19 cellular contexts compared by ENCODE assay signal in genomic region chr22:50670513-50670912, GRCh38. TPM values are rescaled to one million over a fixed set of nuclear protein-coding genes. Genes with fewer than 3 reads are reported as not detected.
DNase-seq lines count a peak whose midpoint lies in the region; ATAC-seq and TF ChIP-seq lines count a peak whose summit lies in the region.
"Had no signal": no experiment of that assay in that cellular context is flagged by ENCODE, and none has a peak within 500 bp of the region (broad histone marks: within the 10 kb centered on the region; RNA-seq: fewer than 3 reads in every experiment).

No MANE protein-coding gene starts in this region.

- TF ChIP-seq POLR2A in upper lobe of left lung (IDR thresholded peaks at IDR 0.05): no peak

- TF ChIP-seq CTCF in nephron (IDR thresholded peaks at IDR 0.05; ENCODE audit: unreplicated experiment in 3 of 3) (no peak), upper lobe of left lung (IDR thresholded peaks at IDR 0.05) (no peak)

- peaks cover 10% of the 10 kb centered on the region for H3K4me1 Mint-ChIP-seq in nephron

- H3K4me3 Mint-ChIP-seq in nephron: peak overlapping the region; percentile 25 to 67 (median 48)
- H3K4me3 Mint-ChIP-seq: WTC11 had no signal

- no peak overlapping the region for H3K4me3 ChIP-seq in upper lobe of left lung
- H3K4me3 ChIP-seq: A549, sigmoid colon, tibial artery had no signal

- no peak for ATAC-seq in upper lobe of left lung (ENCODE audit: low FRiP score in 2 of 2)
- ATAC-seq in left lobe of liver: no peak
- ATAC-seq in HG02623 (IDR thresholded peaks at IDR 0.05; ENCODE audit: unreplicated experiment): no peak
- ATAC-seq: WTC11 had no signal

- WGBS in upper lobe of left lung, 2 donors: 42 to 55% methylated on average over 4 of the region's 4 CpGs

- H3K4me1 ChIP-seq in upper lobe of left lung: peaks cover 14 to 38% (median 19%) of the 10 kb centered on the region in 4 donors

- peaks cover 0 to 20% (median 13%) of the 10 kb centered on the region in 4 donors for H3K27me3 ChIP-seq in upper lobe of left lung

- H3K36me3 Mint-ChIP-seq in nephron (ENCODE audit: low read depth): peaks cover 4% of the 10 kb centered on the region
- H3K36me3 Mint-ChIP-seq: CD4-positive, CD25-positive, alpha-beta regulatory T cell; WTC11 had no signal

- H3K9me3 ChIP-seq in upper lobe of left lung: no peaks in the 10 kb centered on the region
- H3K9me3 ChIP-seq: A549, neutrophil, sigmoid colon, tibial artery had no signal

- H3K27ac ChIP-seq in upper lobe of left lung: peak overlapping the region; percentile 88 to 95 (median 88)
- H3K27ac ChIP-seq: A549, neutrophil, tibial artery had no signal

- no peaks in the 10 kb centered on the region for H3K9me3 Mint-ChIP-seq in nephron
- H3K9me3 Mint-ChIP-seq: WTC11 had no signal

- peak overlapping the region in 2 of 3 experiments; percentile 43 to 50 for H3K27ac Mint-ChIP-seq in nephron
- H3K27ac Mint-ChIP-seq: CD4-positive, CD25-positive, alpha-beta regulatory T cell; WTC11 had no signal

- TF ChIP-seq EP300 in upper lobe of left lung (IDR thresholded peaks at IDR 0.05): no peak

- peaks cover 17% of the 10 kb centered on the region for H3K27me3 Mint-ChIP-seq in nephron (ENCODE audit: low read depth)

- H3K36me3 ChIP-seq in upper lobe of left lung: peaks cover 0 to 3% (median 0%) of the 10 kb centered on the region in 4 donors
- H3K36me3 ChIP-seq: neutrophil, sigmoid colon, tibial artery had no signal

- peak; percentile 41 for DNase-seq in activated CD8-positive, alpha-beta memory T cell treated with anti-CD3 and anti-CD28 coated beads for 24 hours
- no peak for DNase-seq in activated CD8-positive, alpha-beta memory T cell treated with anti-CD3 and anti-CD28 coated beads, Interleukin-2, amount 50 U/mL, for 48 hours
- DNase-seq in dermis blood vessel endothelial cell (peak; percentile 36), upper lobe of left lung (no peak), putamen (ENCODE audit: low spot score) (no peak), left lobe of liver (ENCODE audit: low spot score) (no peak)
- DNase-seq: amniotic stem cell; CD4-positive, CD25-positive, alpha-beta regulatory T cell; NCI-H2081; sigmoid colon; stimulated activated CD4-positive, alpha-beta T cell treated with anti-CD3 and anti-CD28 coated beads, Interleukin-4, amount 100 ng/mL, for 24 hours; stimulated activated CD8-positive, alpha-beta memory T cell treated with anti-CD3 and anti-CD28 coated beads, Interleukin-4, amount 100 ng/mL, for 48 hours; SW 1271; tibial artery had no signal

RNA-seq across cellular contexts. Expression of gene SHANK3, which starts 2.1 kb away (rescaled TPM):
- total RNA-seq in dermis blood vessel endothelial cell (33.0 and 42.7 TPM in 2 replicates), upper lobe of left lung (100 to 1,000 TPM in 1 of 6 donors, 10 to 100 TPM in 5; 16.6 to 105 (median 51.1) TPM), left lobe of liver (22.8 TPM)

RNA-seq across cellular contexts. Expression of gene ARSA, which starts 42.6 kb away (rescaled TPM):
- total RNA-seq in dermis blood vessel endothelial cell (24.0 and 30.6 TPM in 2 replicates), upper lobe of left lung (10 to 100 TPM; 29.8 to 99.0 (median 59.2) TPM), left lobe of liver (49.0 TPM)

Comparison
In these comparisons a context has a peak if more than half of its experiments do, and no peak if none do; other contexts are left out.
1. DNase-seq: peak in activated CD8-positive, alpha-beta memory T cell treated with anti-CD3 and anti-CD28 coated beads for 24 hours (single experiment) and dermis blood vessel endothelial cell (single experiment); none in activated CD8-positive, alpha-beta memory T cell treated with anti-CD3 and anti-CD28 coated beads, Interleukin-2, amount 50 U/mL, for 48 hours (single experiment), upper lobe of left lung (0 of 2), putamen (single experiment) and left lobe of liver (single experiment).